In genomic region chr1:60564196-60564595, GRCh38 we compare ENCODE assay signal across 32 cellular contexts.
"Had no signal": no experiment of that assay in that cellular context is flagged by ENCODE, and none has a peak within 500 bp of the region (broad histone marks: within the 10 kb centered on the region; RNA-seq: fewer than 3 reads in every experiment).

No MANE protein-coding gene starts in this region.

- H3K27ac Mint-ChIP-seq: activated B cell treated with CpG ODN at 0.5 μM for 24 hours; activated CD8-positive, alpha-beta memory T cell treated with anti-CD3 and anti-CD28 coated beads, Interleukin-2, amount 10 ng/mL, durations not matched to agents 7 days and 5 days; activated CD8-positive, alpha-beta T cell treated with anti-CD3 and anti-CD28 coated beads, Interleukin-2, amount 10 ng/mL, durations not matched to agents 7 days and 5 days; activated naive CD4-positive, alpha-beta T cell treated with anti-CD3 and anti-CD28 coated beads for 36 hours; activated naive CD4-positive, alpha-beta T cell treated with anti-CD3 and anti-CD28 coated beads, Interleukin-2, amount 50 U/mL, for 24 hours; activated naive CD8-positive, alpha-beta T cell treated with anti-CD3 and anti-CD28 coated beads for 36 hours; activated naive CD8-positive, alpha-beta T cell treated with anti-CD3 and anti-CD28 coated beads, Interleukin-2, amount 50 U/mL, for 24 hours; activated T-helper 1 cell treated with anti-CD3 and anti-CD28 coated beads, Interleukin-12 subunit alpha, Interleukin-12 subunit beta, Interleukin-2, Interleukin-4 antibody, amounts not matched to agents 30 ng/mL and 10 ng/mL and 1 ng/mL, durations not matched to agents 14 hours and 24 hours and 36 hours; activated T-helper 2 cell treated with anti-CD3 and anti-CD28 coated beads, Interferon-gamma antibody, Interleukin-2, Interleukin-4, amounts not matched to agents 10 μg/mL and 5 μg/mL and 100 μg/mL, durations not matched to agents 14 hours and 24 hours and 36 hours; dendritic cell treated with granulocyte-macrophage colony-stimulating factor and Interleukin-4, amounts not matched to agents 40 ng/mL and 50 ng/mL, for 4 days; effector memory CD8-positive, alpha-beta T cell; T-helper 17 cell; T-helper 2 cell treated with Interferon-gamma antibody and Interleukin-4, amounts not matched to agents 5 μg/mL and 100 μg/mL, for 36 hours had no signal

- H3K9me3 Mint-ChIP-seq: activated T-helper 1 cell treated with anti-CD3 and anti-CD28 coated beads, Interleukin-12 subunit alpha, Interleukin-12 subunit beta, Interleukin-2, Interleukin-4 antibody, amounts not matched to agents 30 ng/mL and 10 ng/mL and 1 ng/mL, durations not matched to agents 14 hours and 24 hours and 36 hours; dendritic cell treated with granulocyte-macrophage colony-stimulating factor and Interleukin-4, amounts not matched to agents 40 ng/mL and 50 ng/mL, for 4 days; T-helper 2 cell treated with Interferon-gamma antibody and Interleukin-4, amounts not matched to agents 5 μg/mL and 100 μg/mL, for 36 hours had no signal

- H3K36me3 Mint-ChIP-seq: activated CD8-positive, alpha-beta memory T cell treated with anti-CD3 and anti-CD28 coated beads, Interleukin-2, amount 10 ng/mL, durations not matched to agents 7 days and 5 days; activated naive CD4-positive, alpha-beta T cell treated with anti-CD3 and anti-CD28 coated beads, Interleukin-2, amount 50 U/mL, for 24 hours; activated naive CD8-positive, alpha-beta T cell treated with anti-CD3 and anti-CD28 coated beads for 36 hours had no signal

- H3K4me3 ChIP-seq: ascending aorta, colonic mucosa, dorsolateral prefrontal cortex, esophagus squamous epithelium, gastroesophageal sphincter, heart right ventricle, hepatocyte had no signal

- H3K27me3 Mint-ChIP-seq: activated B cell treated with CpG ODN at 0.5 μM for 24 hours; activated CD8-positive, alpha-beta memory T cell treated with anti-CD3 and anti-CD28 coated beads, Interleukin-2, amount 10 ng/mL, durations not matched to agents 7 days and 5 days; activated naive CD4-positive, alpha-beta T cell treated with anti-CD3 and anti-CD28 coated beads, Interleukin-2, amount 50 U/mL, for 24 hours; dendritic cell treated with granulocyte-macrophage colony-stimulating factor and Interleukin-4, amounts not matched to agents 40 ng/mL and 50 ng/mL, for 4 days; effector memory CD8-positive, alpha-beta T cell had no signal

- H3K4me3 Mint-ChIP-seq: activated B cell treated with CpG ODN at 0.5 μM for 24 hours; activated CD8-positive, alpha-beta memory T cell treated with anti-CD3 and anti-CD28 coated beads, Interleukin-2, amount 10 ng/mL, durations not matched to agents 7 days and 5 days; activated CD8-positive, alpha-beta T cell treated with anti-CD3 and anti-CD28 coated beads, Interleukin-2, amount 10 ng/mL, durations not matched to agents 7 days and 5 days; activated naive CD4-positive, alpha-beta T cell treated with anti-CD3 and anti-CD28 coated beads for 36 hours; activated naive CD4-positive, alpha-beta T cell treated with anti-CD3 and anti-CD28 coated beads, Interleukin-2, amount 50 U/mL, for 24 hours; activated naive CD8-positive, alpha-beta T cell treated with anti-CD3 and anti-CD28 coated beads for 36 hours; activated naive CD8-positive, alpha-beta T cell treated with anti-CD3 and anti-CD28 coated beads, Interleukin-2, amount 50 U/mL, for 24 hours; activated T-helper 1 cell treated with anti-CD3 and anti-CD28 coated beads, Interleukin-12 subunit alpha, Interleukin-12 subunit beta, Interleukin-2, Interleukin-4 antibody, amounts not matched to agents 30 ng/mL and 10 ng/mL and 1 ng/mL, durations not matched to agents 14 hours and 24 hours and 36 hours; dendritic cell treated with granulocyte-macrophage colony-stimulating factor and Interleukin-4, amounts not matched to agents 40 ng/mL and 50 ng/mL, for 4 days; effector memory CD8-positive, alpha-beta T cell; T-helper 17 cell; T-helper 2 cell treated with Interferon-gamma antibody and Interleukin-4, amounts not matched to agents 5 μg/mL and 100 μg/mL, for 36 hours had no signal

- DNase-seq: activated B cell treated with CpG ODN at 0.5 μM for 24 hours; activated CD4-positive, alpha-beta T cell treated with anti-CD3 and anti-CD28 coated beads for 48 hours; activated CD4-positive, alpha-beta T cell treated with anti-CD3 and anti-CD28 coated beads, Interleukin-2, amount 50 U/mL, for 1 hour; activated CD4-positive, alpha-beta T cell treated with anti-CD3 and anti-CD28 coated beads, Interleukin-2, amount 50 U/mL, for 48 hours; activated CD8-positive, alpha-beta memory T cell treated with anti-CD3 and anti-CD28 coated beads, Interleukin-2, amount 10 ng/mL, durations not matched to agents 7 days and 5 days; activated CD8-positive, alpha-beta memory T cell treated with anti-CD3 and anti-CD28 coated beads, Interleukin-2, amount 50 U/mL, for 4 hours; activated CD8-positive, alpha-beta T cell treated with anti-CD3 and anti-CD28 coated beads, Interleukin-2, amount 10 ng/mL, durations not matched to agents 7 days and 5 days; activated effector memory CD4-positive, alpha-beta T cell treated with anti-CD3 and anti-CD28 coated beads, Interleukin-2, amount 50 U/mL, for 16 hours; activated naive CD4-positive, alpha-beta T cell treated with anti-CD3 and anti-CD28 coated beads for 36 hours; activated naive CD8-positive, alpha-beta T cell treated with anti-CD3 and anti-CD28 coated beads for 36 hours; activated naive CD8-positive, alpha-beta T cell treated with anti-CD3 and anti-CD28 coated beads, Interleukin-2, amount 50 U/mL, for 24 hours; activated T-cell treated with anti-CD3 and anti-CD28 coated beads, Interleukin-2, amount 50 U/mL, for 1 hour; activated T-cell treated with anti-CD3 and anti-CD28 coated beads, Interleukin-2, amount 50 U/mL, for 48 hours; brain microvascular endothelial cell; colonic mucosa; dorsolateral prefrontal cortex; effector memory CD8-positive, alpha-beta T cell; esophagus squamous epithelium; foreskin melanocyte; heart right ventricle; T-helper 1 cell; T-helper 17 cell; T1000; WERI-Rb-1 had no signal

- H3K4me1 Mint-ChIP-seq: activated B cell treated with CpG ODN at 0.5 μM for 24 hours; activated CD8-positive, alpha-beta memory T cell treated with anti-CD3 and anti-CD28 coated beads, Interleukin-2, amount 10 ng/mL, durations not matched to agents 7 days and 5 days; activated naive CD4-positive, alpha-beta T cell treated with anti-CD3 and anti-CD28 coated beads, Interleukin-2, amount 50 U/mL, for 24 hours; activated naive CD8-positive, alpha-beta T cell treated with anti-CD3 and anti-CD28 coated beads for 36 hours; activated naive CD8-positive, alpha-beta T cell treated with anti-CD3 and anti-CD28 coated beads, Interleukin-2, amount 50 U/mL, for 24 hours; T-helper 17 cell had no signal
